35 cellular contexts compared by ENCODE assay signal in the genomic region with DNA sequence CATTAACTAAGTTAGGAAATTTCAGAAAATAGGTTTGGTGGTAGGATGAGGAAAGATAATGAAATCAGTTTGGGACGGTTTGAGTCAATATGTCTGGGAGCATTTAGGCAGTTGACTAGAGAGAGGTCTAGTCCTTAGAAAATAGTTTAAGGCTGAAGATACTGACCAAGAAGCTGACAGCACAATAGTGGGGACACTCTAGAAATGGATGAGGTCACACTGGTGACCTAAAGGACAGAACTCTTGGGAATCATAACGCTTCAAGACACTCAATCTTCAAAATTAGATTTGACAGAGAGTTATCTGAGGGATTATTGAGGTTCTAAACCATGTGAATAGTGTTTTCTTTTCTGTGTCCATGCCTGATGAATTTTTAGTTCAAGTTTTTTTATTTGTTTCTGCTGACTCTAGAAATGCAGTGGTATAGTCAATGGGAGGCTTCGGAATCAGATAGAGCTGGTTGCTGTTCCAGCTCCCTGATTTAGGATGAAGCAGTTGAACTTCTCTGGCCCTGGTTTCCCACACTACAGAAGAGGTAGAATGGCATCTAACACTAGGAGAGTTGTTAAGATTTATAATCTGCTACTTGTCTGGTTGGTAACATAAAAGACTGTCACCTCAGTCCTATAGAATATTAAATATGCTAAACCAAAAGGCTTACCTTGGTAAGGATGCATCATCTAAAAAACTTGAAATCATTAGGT.
"Had no signal": no experiment of that assay in that cellular context is flagged by ENCODE, and none has a peak within 500 bp of the region (broad histone marks: within the 10 kb centered on the region; RNA-seq: fewer than 3 reads in every experiment).

No MANE protein-coding gene starts in this region.

- H3K9me3 Mint-ChIP-seq: activated CD4-positive, alpha-beta memory T cell treated with anti-CD3 and anti-CD28 coated beads, Interleukin-2, amount 10 ng/mL, durations not matched to agents 7 days and 5 days; activated naive CD4-positive, alpha-beta T cell treated with anti-CD3 and anti-CD28 coated beads, Interleukin-2, amount 50 U/mL, for 24 hours; activated naive CD8-positive, alpha-beta T cell treated with anti-CD3 and anti-CD28 coated beads, Interleukin-2, amount 10 ng/mL, durations not matched to agents 7 days and 5 days; activated T-cell treated with anti-CD3 and anti-CD28 coated beads, Interleukin-2, amount 50 U/mL, for 24 hours; activated T-helper 2 cell treated with anti-CD3 and anti-CD28 coated beads, Interferon-gamma antibody, Interleukin-2, Interleukin-4, amounts not matched to agents 10 μg/mL and 5 μg/mL and 100 μg/mL, durations not matched to agents 14 hours and 24 hours and 36 hours had no signal

- H3K4me3 Mint-ChIP-seq: activated CD4-positive, alpha-beta memory T cell treated with anti-CD3 and anti-CD28 coated beads, Interleukin-2, amount 10 ng/mL, durations not matched to agents 7 days and 5 days; activated naive CD4-positive, alpha-beta T cell treated with anti-CD3 and anti-CD28 coated beads, Interleukin-2, amount 50 U/mL, for 24 hours; activated naive CD8-positive, alpha-beta T cell treated with anti-CD3 and anti-CD28 coated beads, Interleukin-2, amount 10 ng/mL, durations not matched to agents 7 days and 5 days; activated T-cell treated with anti-CD3 and anti-CD28 coated beads, Interleukin-2, amount 50 U/mL, for 24 hours had no signal

- DNase-seq: activated CD4-positive, alpha-beta memory T cell treated with anti-CD3 and anti-CD28 coated beads, Interleukin-2, amount 10 ng/mL, durations not matched to agents 7 days and 5 days; activated CD4-positive, alpha-beta T cell treated with anti-CD3 and anti-CD28 coated beads for 1 hour; activated CD4-positive, alpha-beta T cell treated with anti-CD3 and anti-CD28 coated beads for 48 hours; activated CD4-positive, CD25-positive, alpha-beta regulatory T cell; activated gamma-delta T cell; activated naive CD4-positive, alpha-beta T cell treated with Interleukin-2 at 50 U/mL for 16 hours; activated naive CD8-positive, alpha-beta T cell treated with anti-CD3 and anti-CD28 coated beads, Interleukin-2, amount 10 ng/mL, durations not matched to agents 7 days and 5 days; activated T-cell treated with anti-CD3 and anti-CD28 coated beads, Interleukin-2, amount 50 U/mL, for 24 hours; cerebellar nuclear complex; Kasumi-1; KG1; MG63; NCI-H1048; NCI-H1105 treated with DMSO at 0.1 percent for 48 hours; NCI-H1436; NCI-H1694; NCI-H1930; NCI-H2081 treated with DMSO at 0.1 percent for 48 hours; NCI-H226; NCI-H446 treated with DMSO at 0.1 percent for 48 hours; NCI-H524; NCI-H69; NK-92 treated with Interleukin-12 subunit alpha and Interleukin-12 subunit beta, amount 100 ng/mL, for 24 hours; PC-3; Peyer's patch; RPMI8226; SIG-M5; SW 1271; T-helper 1 cell; T-helper 2 cell; T-helper 9 cell had no signal

- H3K36me3 ChIP-seq: MG63, Peyer's patch had no signal

- H3K9me3 ChIP-seq: ascending aorta, MG63, Peyer's patch had no signal

- H3K27ac ChIP-seq: ascending aorta, Peyer's patch, VCaP had no signal

- H3K4me1 ChIP-seq: ascending aorta had no signal

- ATAC-seq: PC-3 had no signal

- H3K27me3 Mint-ChIP-seq: activated CD4-positive, alpha-beta memory T cell treated with anti-CD3 and anti-CD28 coated beads, Interleukin-2, amount 10 ng/mL, durations not matched to agents 7 days and 5 days; activated naive CD4-positive, alpha-beta T cell treated with anti-CD3 and anti-CD28 coated beads, Interleukin-2, amount 50 U/mL, for 24 hours; activated naive CD8-positive, alpha-beta T cell treated with anti-CD3 and anti-CD28 coated beads, Interleukin-2, amount 10 ng/mL, durations not matched to agents 7 days and 5 days; activated T-cell treated with anti-CD3 and anti-CD28 coated beads, Interleukin-2, amount 50 U/mL, for 24 hours had no signal

- H3K4me3 ChIP-seq: ascending aorta, MG63, Peyer's patch had no signal

- H3K27me3 ChIP-seq: ascending aorta, MG63, Peyer's patch had no signal

- H3K27ac Mint-ChIP-seq: activated CD4-positive, alpha-beta memory T cell treated with anti-CD3 and anti-CD28 coated beads, Interleukin-2, amount 10 ng/mL, durations not matched to agents 7 days and 5 days; activated naive CD8-positive, alpha-beta T cell treated with anti-CD3 and anti-CD28 coated beads, Interleukin-2, amount 10 ng/mL, durations not matched to agents 7 days and 5 days; activated T-cell treated with anti-CD3 and anti-CD28 coated beads, Interleukin-2, amount 50 U/mL, for 24 hours; activated T-helper 2 cell treated with anti-CD3 and anti-CD28 coated beads, Interferon-gamma antibody, Interleukin-2, Interleukin-4, amounts not matched to agents 10 μg/mL and 5 μg/mL and 100 μg/mL, durations not matched to agents 14 hours and 24 hours and 36 hours had no signal

- H3K4me1 Mint-ChIP-seq: activated CD4-positive, alpha-beta memory T cell treated with anti-CD3 and anti-CD28 coated beads, Interleukin-2, amount 10 ng/mL, durations not matched to agents 7 days and 5 days; activated naive CD4-positive, alpha-beta T cell treated with anti-CD3 and anti-CD28 coated beads, Interleukin-2, amount 50 U/mL, for 24 hours had no signal
